10 cellular contexts compared by ENCODE assay signal in the genomic region with DNA sequence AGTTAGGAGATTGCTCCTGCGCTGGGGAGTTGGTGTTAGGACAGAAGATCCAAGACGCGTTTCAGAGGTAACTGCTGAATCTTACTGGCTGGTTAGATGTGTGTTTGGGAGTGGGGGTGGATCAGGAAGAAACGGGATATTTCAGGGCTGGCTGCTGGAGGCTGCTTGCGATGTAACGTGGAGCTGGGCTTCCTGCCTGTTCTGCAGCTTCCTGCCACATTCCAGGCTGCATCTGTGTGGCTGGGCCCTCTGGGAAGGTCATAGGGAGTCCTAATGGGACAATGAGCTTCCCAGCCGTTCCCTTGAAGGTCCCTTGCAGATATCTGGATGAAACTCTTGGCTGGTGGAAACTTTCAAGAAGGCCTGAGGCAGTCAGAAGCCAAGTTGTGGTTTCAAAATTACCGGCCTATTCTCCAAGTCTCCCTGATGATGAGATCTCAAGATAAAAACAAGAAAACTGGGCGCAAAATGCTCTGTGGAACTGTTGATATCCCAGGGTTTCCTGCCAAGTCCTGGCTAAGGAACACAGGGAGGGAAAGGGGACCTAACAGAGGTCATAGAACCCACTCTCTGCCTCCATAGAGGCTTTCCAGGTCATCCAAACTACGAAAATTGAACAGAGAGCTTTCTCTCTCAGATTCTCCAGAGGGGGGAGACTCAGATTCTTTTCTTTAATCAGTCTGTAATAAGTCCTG.
A peak's percentile ranks its signal among the peaks of the same experiment; 100 is the strongest.
DNase-seq lines count a peak whose midpoint lies in the region; ATAC-seq and TF ChIP-seq lines count a peak whose summit lies in the region.
"Had no signal": no experiment of that assay in that cellular context is flagged by ENCODE, and none has a peak within 500 bp of the region (broad histone marks: within the 10 kb centered on the region; RNA-seq: fewer than 3 reads in every experiment).

No MANE protein-coding gene starts in this region.

- no peaks in the 10 kb centered on the region for H3K4me1 ChIP-seq in ovary (ENCODE audit: insufficient read depth)

- POLR2A ChIA-PET in AG04450 (lab: Yijun Ruan, JAX) = no interaction called here

- H3K27me3 ChIP-seq in AG04450 (ENCODE audit: control insufficient read depth, insufficient read depth, low read length) (peaks cover 4% of the 10 kb centered on the region), ovary (no peaks in the 10 kb centered on the region)

- CTCF ChIA-PET in AG04450 (lab: Charles Lee) = interaction anchor here (1.2 to 1.5 kb wide), 3 partner anchors 80 to 382 kb away, joined by 3 to 4 read pairs (median 3); no protein-coding TSS in a partner anchor

- no peak overlapping the region for H3K4me3 ChIP-seq in AG04450 (ENCODE audit: low read depth, low read length)
- H3K4me3 ChIP-seq in SK-N-MC = peak overlapping the region; percentile 87
- no peak overlapping the region for H3K4me3 ChIP-seq in ovary

- H3K36me3 ChIP-seq in SK-N-MC (ENCODE audit: insufficient read depth, low read length) (no peaks in the 10 kb centered on the region), ovary (no peaks in the 10 kb centered on the region)

- peak overlapping the region; percentile 12 for H3K27ac ChIP-seq in AG04450 (ENCODE audit: low read depth, low read length)
- peak overlapping the region; percentile 98 for H3K27ac ChIP-seq in SK-N-MC
- no peak overlapping the region for H3K27ac ChIP-seq in ovary

- DNase-seq in AG04450 (ENCODE audit: low read depth, low spot score) = no peak
- peak; percentile 65 for DNase-seq in SK-N-MC (ENCODE audit: low read depth, low spot score)
- DNase-seq in cardiac septum (ENCODE audit: low spot score) = peak; percentile 86
- peak in 3 of 5 donors; percentile 21 to 57 (median 34) for DNase-seq in ovary
- no peak for DNase-seq in NCI-H2171 treated with DMSO at 0.1 percent for 48 hours (lab: John Stamatoyannopoulos, UW)
- DNase-seq in activated T-cell treated with anti-CD3 and anti-CD28 coated beads for 4 hours = no peak
- DNase-seq: ACHN had no signal

- TF ChIP-seq EP300 in ovary (IDR thresholded peaks at IDR 0.05) = no peak

- WGBS in ovary, 3 donors = 24 to 29% (median 26%) methylated on average over 10 of the region's 10 CpGs

- H3K9me3 ChIP-seq in AG04450 (ENCODE audit: control insufficient read depth, insufficient read depth, low read length) (no peaks in the 10 kb centered on the region), SK-N-MC (ENCODE audit: low read depth, low read length) (no peaks in the 10 kb centered on the region), ovary (no peaks in the 10 kb centered on the region)

- intact Hi-C loops in cardiac septum (cut with DNase I) = no loop called here
- intact Hi-C loops in ovary (cut with DNase I) = no loop called here

- ATAC-seq in GM21528 (IDR thresholded peaks at IDR 0.05; ENCODE audit: low FRiP score, unreplicated experiment) (no peak), GM18858 (IDR thresholded peaks at IDR 0.05; ENCODE audit: unreplicated experiment) (no peak)
- ATAC-seq: natural killer cell treated with Interleukin-12 subunit alpha and Interleukin-12 subunit beta and Interleukin-15 and Interleukin-18, amount 100 ng/mL, for 72 hours had no signal

- TF ChIP-seq POLR2A in ovary (IDR thresholded peaks at IDR 0.05) = no peak

- TF ChIP-seq CTCF in AG04450 (IDR thresholded peaks at IDR 0.05; ENCODE audit: low read depth, low read length) (0 out of 2 replicates have a peak, but pooled peaks have one; percentile 4), ovary (IDR thresholded peaks at IDR 0.05) (no peak)

- peak overlapping the region; percentile 93 for H3K9ac ChIP-seq in SK-N-MC (ENCODE audit: insufficient read length)

Comparison
In these comparisons a context has a peak if more than half of its experiments do, and no peak if none do; other contexts are left out.
1. DNase-seq: peak in SK-N-MC (single experiment), cardiac septum (single experiment) and ovary (3 of 5); none in AG04450 (single experiment), NCI-H2171 treated with DMSO at 0.1 percent for 48 hours (single experiment) and activated T-cell treated with anti-CD3 and anti-CD28 coated beads for 4 hours (single experiment).
2. H3K27ac ChIP-seq: peak in AG04450 (single experiment) and SK-N-MC (single experiment); none in ovary (0 of 2).